Comparison of ENCODE assay signal across 2 cellular contexts in the genomic region with DNA sequence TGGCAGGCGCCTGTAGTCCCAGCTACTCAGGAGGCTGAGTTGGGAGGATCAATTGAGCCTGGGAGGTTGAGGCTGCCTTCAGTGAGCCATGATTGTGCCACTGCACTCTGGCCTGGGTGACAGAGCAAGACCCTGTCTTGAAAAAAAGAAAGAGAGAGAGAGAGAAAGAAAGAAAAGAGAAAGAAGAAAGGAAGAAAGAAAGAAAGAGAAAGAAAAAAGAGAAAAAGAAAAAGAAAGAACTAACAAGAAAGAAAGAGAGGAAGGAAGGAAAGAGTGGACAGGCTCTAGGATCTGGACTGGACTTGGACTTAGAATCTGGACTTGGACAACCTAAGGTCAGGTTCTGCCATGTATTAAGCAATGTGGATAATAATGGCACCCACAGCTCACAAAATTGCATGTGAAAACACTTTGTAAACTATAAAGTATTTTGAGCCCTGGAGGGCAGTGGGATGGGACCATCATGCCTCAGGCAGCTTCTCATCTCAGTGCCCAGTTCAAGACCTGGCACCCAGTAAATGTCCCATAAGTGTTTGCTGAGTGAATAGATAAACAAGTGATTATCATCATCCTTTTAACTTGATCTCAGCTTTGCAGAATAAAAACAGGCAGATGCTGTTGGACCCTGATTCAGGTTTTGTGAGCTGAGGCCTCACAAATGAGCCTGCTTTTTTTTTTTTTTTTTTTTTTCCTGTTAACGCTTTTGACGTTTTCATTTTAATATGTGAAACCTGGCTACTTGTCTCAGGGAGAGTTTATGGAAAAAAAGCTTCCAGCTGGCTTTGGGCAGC.
TF ChIP-seq lines count a peak whose summit lies in the region.

No MANE protein-coding gene starts in this region.

TF ChIP-seq in GM23338, 12 proteins besides CTCF, POLR2A, EP300 and RAD21:
- TF ChIP-seq CREB1 (CRISPR knock-in tag; IDR thresholded peaks at IDR 0.05; ENCODE audit: low read depth) (no peak), JUNB (IDR thresholded peaks at IDR 0.05; ENCODE audit: unreplicated experiment) (no peak), ZNF331 (CRISPR knock-in tag; IDR thresholded peaks at IDR 0.05; ENCODE audit: low read depth) (no peak), POLR2AphosphoS5 (IDR thresholded peaks at IDR 0.05; ENCODE audit: low read depth) (no peak), EZH2 (IDR thresholded peaks at IDR 0.05; ENCODE audit: low read depth, unreplicated experiment) (no peak), NANOG (IDR thresholded peaks at IDR 0.05; ENCODE audit: borderline replicate concordance) (no peak), STAT1 (IDR thresholded peaks at IDR 0.05; ENCODE audit: unreplicated experiment) (no peak), ZNF114 (CRISPR knock-in tag; IDR thresholded peaks at IDR 0.05) (no peak)
- TF ChIP-seq, protein P1, sequence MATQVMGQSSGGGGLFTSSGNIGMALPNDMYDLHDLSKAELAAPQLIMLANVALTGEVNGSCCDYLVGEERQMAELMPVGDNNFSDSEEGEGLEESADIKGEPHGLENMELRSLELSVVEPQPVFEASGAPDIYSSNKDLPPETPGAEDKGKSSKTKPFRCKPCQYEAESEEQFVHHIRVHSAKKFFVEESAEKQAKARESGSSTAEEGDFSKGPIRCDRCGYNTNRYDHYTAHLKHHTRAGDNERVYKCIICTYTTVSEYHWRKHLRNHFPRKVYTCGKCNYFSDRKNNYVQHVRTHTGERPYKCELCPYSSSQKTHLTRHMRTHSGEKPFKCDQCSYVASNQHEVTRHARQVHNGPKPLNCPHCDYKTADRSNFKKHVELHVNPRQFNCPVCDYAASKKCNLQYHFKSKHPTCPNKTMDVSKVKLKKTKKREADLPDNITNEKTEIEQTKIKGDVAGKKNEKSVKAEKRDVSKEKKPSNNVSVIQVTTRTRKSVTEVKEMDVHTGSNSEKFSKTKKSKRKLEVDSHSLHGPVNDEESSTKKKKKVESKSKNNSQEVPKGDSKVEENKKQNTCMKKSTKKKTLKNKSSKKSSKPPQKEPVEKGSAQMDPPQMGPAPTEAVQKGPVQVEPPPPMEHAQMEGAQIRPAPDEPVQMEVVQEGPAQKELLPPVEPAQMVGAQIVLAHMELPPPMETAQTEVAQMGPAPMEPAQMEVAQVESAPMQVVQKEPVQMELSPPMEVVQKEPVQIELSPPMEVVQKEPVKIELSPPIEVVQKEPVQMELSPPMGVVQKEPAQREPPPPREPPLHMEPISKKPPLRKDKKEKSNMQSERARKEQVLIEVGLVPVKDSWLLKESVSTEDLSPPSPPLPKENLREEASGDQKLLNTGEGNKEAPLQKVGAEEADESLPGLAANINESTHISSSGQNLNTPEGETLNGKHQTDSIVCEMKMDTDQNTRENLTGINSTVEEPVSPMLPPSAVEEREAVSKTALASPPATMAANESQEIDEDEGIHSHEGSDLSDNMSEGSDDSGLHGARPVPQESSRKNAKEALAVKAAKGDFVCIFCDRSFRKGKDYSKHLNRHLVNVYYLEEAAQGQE (IDR thresholded peaks at IDR 0.05; ENCODE audit: unreplicated experiment): no peak

TF ChIP-seq in K562, 482 proteins besides CTCF, POLR2A, EP300 and RAD21:
- no peak for TF ChIP-seq ZNF507 (tag; conservative IDR thresholded peaks at IDR 0.05)
- TF ChIP-seq ZNF431 (CRISPR knock-in tag; IDR thresholded peaks at IDR 0.05): no peak
- 0 out of 2 replicates have a peak, but pooled peaks have one; percentile 23 for TF ChIP-seq CHCHD3 (CRISPR knock-in tag; IDR thresholded peaks at IDR 0.05)
- TF ChIP-seq, protein P2, sequence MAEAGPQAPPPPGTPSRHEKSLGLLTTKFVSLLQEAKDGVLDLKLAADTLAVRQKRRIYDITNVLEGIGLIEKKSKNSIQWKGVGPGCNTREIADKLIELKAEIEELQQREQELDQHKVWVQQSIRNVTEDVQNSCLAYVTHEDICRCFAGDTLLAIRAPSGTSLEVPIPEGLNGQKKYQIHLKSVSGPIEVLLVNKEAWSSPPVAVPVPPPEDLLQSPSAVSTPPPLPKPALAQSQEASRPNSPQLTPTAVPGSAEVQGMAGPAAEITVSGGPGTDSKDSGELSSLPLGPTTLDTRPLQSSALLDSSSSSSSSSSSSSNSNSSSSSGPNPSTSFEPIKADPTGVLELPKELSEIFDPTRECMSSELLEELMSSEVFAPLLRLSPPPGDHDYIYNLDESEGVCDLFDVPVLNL (CRISPR knock-in tag; IDR thresholded peaks at IDR 0.05; ENCODE audit: low read depth): no peak
- TF ChIP-seq ZBTB17 (CRISPR knock-in tag; IDR thresholded peaks at IDR 0.05): no peak
- TF ChIP-seq CEBPG (CRISPR knock-in tag; IDR thresholded peaks at IDR 0.05): no peak
- peak in 1 of 2 experiments; percentile 12; a peak in 1 of 4 replicates for TF ChIP-seq CEBPG (tag; conservative IDR thresholded peaks at IDR 0.05 in 1 of 2, IDR thresholded peaks at IDR 0.05 in 1 of 2)
- TF ChIP-seq ZNF140 (CRISPR knock-in tag; IDR thresholded peaks at IDR 0.05): no peak
- TF ChIP-seq ATF3 (IDR thresholded peaks at IDR 0.05): no peak
- TF ChIP-seq ATF3 (CRISPR knock-in tag; conservative IDR thresholded peaks at IDR 0.05): 0 out of 2 replicates have a peak, but pooled peaks have one; percentile 4
- peak; percentile 16 for TF ChIP-seq NEUROD1 (IDR thresholded peaks at IDR 0.05; ENCODE audit: borderline replicate concordance, low read depth, low read length, partially characterized antibody)
- TF ChIP-seq ZNF512 (tag; IDR thresholded peaks at IDR 0.05): peak; percentile 98
- no peak for TF ChIP-seq ZNF696 (CRISPR knock-in tag; conservative IDR thresholded peaks at IDR 0.05)
- TF ChIP-seq E2F3 (CRISPR knock-in tag; IDR thresholded peaks at IDR 0.05): no peak
- TF ChIP-seq HDAC6 (IDR thresholded peaks at IDR 0.05; ENCODE audit: low read depth, low read length): no peak
- TF ChIP-seq, protein P3, sequence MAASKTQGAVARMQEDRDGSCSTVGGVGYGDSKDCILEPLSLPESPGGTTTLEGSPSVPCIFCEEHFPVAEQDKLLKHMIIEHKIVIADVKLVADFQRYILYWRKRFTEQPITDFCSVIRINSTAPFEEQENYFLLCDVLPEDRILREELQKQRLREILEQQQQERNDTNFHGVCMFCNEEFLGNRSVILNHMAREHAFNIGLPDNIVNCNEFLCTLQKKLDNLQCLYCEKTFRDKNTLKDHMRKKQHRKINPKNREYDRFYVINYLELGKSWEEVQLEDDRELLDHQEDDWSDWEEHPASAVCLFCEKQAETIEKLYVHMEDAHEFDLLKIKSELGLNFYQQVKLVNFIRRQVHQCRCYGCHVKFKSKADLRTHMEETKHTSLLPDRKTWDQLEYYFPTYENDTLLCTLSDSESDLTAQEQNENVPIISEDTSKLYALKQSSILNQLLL (CRISPR knock-in tag; IDR thresholded peaks at IDR 0.05; ENCODE audit: borderline replicate concordance): no peak
- peak; percentile 95 for TF ChIP-seq RBM39 (optimal IDR thresholded peaks at IDR 0.05; ENCODE audit: low read depth, low read length)
- TF ChIP-seq SMARCA5 (IDR thresholded peaks at IDR 0.05): no peak
- TF ChIP-seq HNRNPUL1 (IDR thresholded peaks at IDR 0.05; ENCODE audit: low read length): no peak
- no peak for TF ChIP-seq SNRNP70 (optimal IDR thresholded peaks at IDR 0.05; ENCODE audit: low read depth, low read length)
- TF ChIP-seq RAD51 (IDR thresholded peaks at IDR 0.05; ENCODE audit: borderline replicate concordance, low read depth): no peak
- TF ChIP-seq PML (IDR thresholded peaks at IDR 0.05; ENCODE audit: low read length): no peak
- no peak for TF ChIP-seq TRIM24 (IDR thresholded peaks at IDR 0.05)
- no peak for TF ChIP-seq RNF2 (IDR thresholded peaks at IDR 0.05)
